In the genomic region with DNA sequence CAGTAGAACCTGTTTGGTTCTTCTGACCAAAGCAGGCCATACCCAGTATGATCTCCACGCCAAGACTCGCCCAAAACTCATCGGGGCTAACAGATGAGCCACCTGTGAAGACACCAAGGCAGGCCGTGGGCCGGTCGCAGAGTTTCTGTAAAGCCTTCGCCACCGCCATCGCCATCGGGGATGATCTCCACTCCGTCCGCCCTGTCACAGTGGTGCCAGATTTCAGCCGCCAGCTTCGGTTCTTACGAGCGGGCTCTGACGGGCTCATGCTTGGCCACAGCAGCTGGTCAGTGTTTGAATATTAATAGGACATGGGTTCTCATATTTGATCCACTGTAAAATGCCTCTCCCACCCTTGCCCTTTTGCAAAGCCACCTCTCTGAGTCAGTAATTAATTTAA, we compare ENCODE assay signal across 16 cellular contexts.
"Had no signal": no experiment of that assay in that cellular context is flagged by ENCODE, and none has a peak within 500 bp of the region (broad histone marks: within the 10 kb centered on the region; RNA-seq: fewer than 3 reads in every experiment).

No MANE protein-coding gene starts in this region.

- H3K27ac ChIP-seq: heart left ventricle, pancreas, thoracic aorta, transverse colon had no signal

- H3K4me1 ChIP-seq: heart left ventricle, pancreas had no signal

- DNase-seq: dermis blood vessel endothelial cell; effector CD4-positive, alpha-beta T cell; heart left ventricle; kidney glomerular epithelial cell; mammary epithelial cell; pancreas; right cardiac atrium; stimulated activated CD4-positive, alpha-beta T cell treated with anti-CD3 and anti-CD28 coated beads, Interleukin-4, amount 100 ng/mL, for 1 hour; transverse colon had no signal

- H3K27ac Mint-ChIP-seq: natural killer cell treated with Interleukin-12 subunit alpha and Interleukin-12 subunit beta and Interleukin-15 and Interleukin-18, amount 100 ng/mL, for 72 hours; progenitor cell of endocrine pancreas; stimulated activated memory B cell treated with anti-CD40 and anti-IgM and Interleukin-4, amounts not matched to agents 10 μg/mL and 1 μg/mL and 100 μg/mL, for 72 hours; stimulated activated naive CD8-positive, alpha-beta T cell treated with anti-CD3 and anti-CD28 coated beads, Interleukin-15, Interleukin-2, amounts not matched to agents 100 ng/mL and 50 ng/mL, for 24 hours had no signal

- H3K27me3 Mint-ChIP-seq: natural killer cell treated with Interleukin-12 subunit alpha and Interleukin-12 subunit beta and Interleukin-15 and Interleukin-18, amount 100 ng/mL, for 72 hours; stimulated activated memory B cell treated with anti-CD40 and anti-IgM and Interleukin-4, amounts not matched to agents 10 μg/mL and 1 μg/mL and 100 μg/mL, for 72 hours had no signal

- ATAC-seq: heart left ventricle; left lobe of liver; mucosa of descending colon; natural killer cell treated with Interleukin-12 subunit alpha and Interleukin-12 subunit beta and Interleukin-15 and Interleukin-18, amount 100 ng/mL, for 72 hours; pancreas; right cardiac atrium; stimulated activated memory B cell treated with anti-CD40 and anti-IgM and Interleukin-4, amounts not matched to agents 10 μg/mL and 1 μg/mL and 100 μg/mL, for 72 hours had no signal

- H3K36me3 Mint-ChIP-seq: natural killer cell treated with Interleukin-12 subunit alpha and Interleukin-12 subunit beta and Interleukin-15 and Interleukin-18, amount 100 ng/mL, for 72 hours; stimulated activated memory B cell treated with anti-CD40 and anti-IgM and Interleukin-4, amounts not matched to agents 10 μg/mL and 1 μg/mL and 100 μg/mL, for 72 hours had no signal

- H3K4me3 Mint-ChIP-seq: natural killer cell treated with Interleukin-12 subunit alpha and Interleukin-12 subunit beta and Interleukin-15 and Interleukin-18, amount 100 ng/mL, for 72 hours; stimulated activated memory B cell treated with anti-CD40 and anti-IgM and Interleukin-4, amounts not matched to agents 10 μg/mL and 1 μg/mL and 100 μg/mL, for 72 hours; stimulated activated naive CD8-positive, alpha-beta T cell treated with anti-CD3 and anti-CD28 coated beads, Interleukin-15, Interleukin-2, amounts not matched to agents 100 ng/mL and 50 ng/mL, for 24 hours had no signal

- H3K4me3 ChIP-seq: heart left ventricle, mucosa of descending colon, pancreas, transverse colon had no signal

- H3K9me3 ChIP-seq: heart left ventricle, mucosa of descending colon, pancreas, thoracic aorta, transverse colon had no signal

- H3K36me3 ChIP-seq: heart left ventricle, pancreas, thoracic aorta, transverse colon had no signal

- H3K4me1 Mint-ChIP-seq: stimulated activated memory B cell treated with anti-CD40 and anti-IgM and Interleukin-4, amounts not matched to agents 10 μg/mL and 1 μg/mL and 100 μg/mL, for 72 hours had no signal

- H3K9me3 Mint-ChIP-seq: natural killer cell treated with Interleukin-12 subunit alpha and Interleukin-12 subunit beta and Interleukin-15 and Interleukin-18, amount 100 ng/mL, for 72 hours; stimulated activated memory B cell treated with anti-CD40 and anti-IgM and Interleukin-4, amounts not matched to agents 10 μg/mL and 1 μg/mL and 100 μg/mL, for 72 hours; stimulated activated naive CD8-positive, alpha-beta T cell treated with anti-CD3 and anti-CD28 coated beads, Interleukin-15, Interleukin-2, amounts not matched to agents 100 ng/mL and 50 ng/mL, for 24 hours had no signal
